7 cellular contexts compared by ENCODE assay signal in genomic region chr3:196837819-196838420, GRCh38. TPM values are rescaled to one million over a fixed set of nuclear protein-coding genes. Genes with fewer than 3 reads are reported as not detected.
DNase-seq lines count a peak whose midpoint lies in the region; ATAC-seq, FAIRE-seq and TF ChIP-seq lines count a peak whose summit lies in the region.

No MANE protein-coding gene starts in this region.

- no peak for ATAC-seq in HG03460 (IDR thresholded peaks at IDR 0.05; ENCODE audit: unreplicated experiment)

- no peaks in the 10 kb centered on the region for H3K4me1 ChIP-seq in cardiac muscle cell (ENCODE audit: low read depth)

- H3K27ac ChIP-seq in SK-N-MC (no peak overlapping the region), cardiac muscle cell (no peak overlapping the region)

- no peaks in the 10 kb centered on the region for H3K9me3 ChIP-seq in SK-N-MC (ENCODE audit: low read depth, low read length)
- H3K9me3 ChIP-seq in cardiac muscle cell (ENCODE audit: low read depth) = no peaks in the 10 kb centered on the region

- DNase-seq in GM12891 (ENCODE audit: insufficient read length, low spot score) (peak; percentile 54), KBM-7 (peak; percentile 72), SK-N-MC (ENCODE audit: low read depth, low spot score) (peak; percentile 32), cardiac muscle cell (ENCODE audit: low read depth in 1 of 2, low spot score in 1 of 2) (peak; percentile 71 to 74), retinal pigment epithelial cell (ENCODE audit: low read depth) (peak; percentile 2)
- DNase-seq in activated naive CD4-positive, alpha-beta T cell treated with Interleukin-2 at 50 U/mL for 16 hours = peak; percentile 75

- peak; percentile 80 for FAIRE-seq in GM12891 (lab: Jason Lieb, UNC)

- H3K4me3 ChIP-seq in SK-N-MC (no peak overlapping the region), cardiac muscle cell (no peak overlapping the region), retinal pigment epithelial cell (ENCODE audit: low read length) (no peak overlapping the region)

- H3K9ac ChIP-seq in SK-N-MC (ENCODE audit: insufficient read length) = no peak overlapping the region

- H3K36me3 ChIP-seq in SK-N-MC (ENCODE audit: insufficient read depth, low read length) = no peaks in the 10 kb centered on the region
- no peaks in the 10 kb centered on the region for H3K36me3 ChIP-seq in cardiac muscle cell

- TF ChIP-seq CTCF in cardiac muscle cell (IDR thresholded peaks at IDR 0.05; ENCODE audit: low read depth, low read length) = peak; percentile 74
- peak; percentile 77 for TF ChIP-seq CTCF in retinal pigment epithelial cell (conservative IDR thresholded peaks at IDR 0.05; ENCODE audit: low read depth, low read length)

- TF ChIP-seq POLR2A in GM12891 (IDR thresholded peaks at IDR 0.05; ENCODE audit: low read depth, low read length) = no peak

- H3K27me3 ChIP-seq in cardiac muscle cell = no peaks in the 10 kb centered on the region

- in situ Hi-C loops in KBM-7 (cut with MboI; ENCODE audit: low pct_unique_long_range_greater_than_20kb, low sequenced_read_pairs) = no loop called here

TF ChIP-seq in GM12891, 5 proteins besides CTCF, POLR2A, EP300 and RAD21:
- TF ChIP-seq PAX5 (IDR thresholded peaks at IDR 0.05; ENCODE audit: insufficient read depth, low read length, severe bottlenecking) (no peak), SPI1 (IDR thresholded peaks at IDR 0.05; ENCODE audit: low read depth, low read length) (no peak), POU2F2 (IDR thresholded peaks at IDR 0.05; ENCODE audit: low read depth, low read length) (no peak), TAF1 (IDR thresholded peaks at IDR 0.05; ENCODE audit: low read depth, low read length) (no peak), POLR2AphosphoS5 (IDR thresholded peaks at IDR 0.05; ENCODE audit: low read depth, low read length) (no peak)
TF ChIP-seq in GM12891: peak in this region for 0.

RNA-seq across cellular contexts. Expression of gene SENP5, which starts 29.8 kb away (rescaled TPM):
- 9.0 TPM for polyA plus RNA-seq in GM12891 (2012; ENCODE audit: low read depth, missing spikeins)
- 30.5 and 34.1 TPM in 2 replicates for total RNA-seq in cardiac muscle cell
- polyA plus RNA-seq in cardiac muscle cell = 8.1 and 11.1 TPM in 2 replicates

Comparison
In these comparisons a context has a peak if more than half of its experiments do, and no peak if none do; other contexts are left out.
1. DNase-seq: peak in every context shown above with its lines; median percentile 75 in activated naive CD4-positive, alpha-beta T cell treated with Interleukin-2 at 50 U/mL for 16 hours; 72 in cardiac muscle cell; 72 in KBM-7; 54 in GM12891; 32 in SK-N-MC; 2 in retinal pigment epithelial cell.